Comparison of ENCODE assay signal across 28 cellular contexts in the genomic region with DNA sequence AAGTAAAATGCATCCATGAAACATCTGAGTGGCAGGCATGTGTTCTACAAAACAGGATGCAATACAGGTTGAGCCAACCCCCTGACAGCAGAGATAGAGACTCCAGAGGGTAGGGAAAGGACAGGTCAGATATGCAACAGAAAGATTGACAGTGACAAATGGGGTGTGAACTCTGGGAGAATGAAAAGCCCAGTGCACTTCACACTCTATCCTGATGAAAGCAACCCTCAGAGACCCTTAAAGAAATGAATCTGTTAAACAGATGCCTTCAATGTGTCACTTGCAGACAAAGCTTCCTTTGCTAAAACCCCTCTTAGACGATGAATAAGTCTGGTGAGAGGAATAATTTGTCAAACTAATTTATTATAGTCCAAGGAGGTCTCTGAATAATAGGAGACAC.
"Had no signal": no experiment of that assay in that cellular context is flagged by ENCODE, and none has a peak within 500 bp of the region (broad histone marks: within the 10 kb centered on the region; RNA-seq: fewer than 3 reads in every experiment).

No MANE protein-coding gene starts in this region.

- H3K27ac Mint-ChIP-seq: activated CD4-positive, alpha-beta memory T cell treated with anti-CD3 and anti-CD28 coated beads for 36 hours; activated CD4-positive, alpha-beta T cell treated with anti-CD3 and anti-CD28 coated beads, Interleukin-2, amount 10 ng/mL, durations not matched to agents 24 days and 14 days; activated naive CD4-positive, alpha-beta T cell treated with anti-CD3 and anti-CD28 coated beads for 36 hours; activated naive CD8-positive, alpha-beta T cell treated with anti-CD3 and anti-CD28 coated beads for 36 hours; activated T-helper 1 cell treated with anti-CD3 and anti-CD28 coated beads, Interleukin-12 subunit alpha, Interleukin-12 subunit beta, Interleukin-2, Interleukin-4 antibody, amounts not matched to agents 30 ng/mL and 10 ng/mL and 1 ng/mL, durations not matched to agents 14 hours and 24 hours and 36 hours; immature natural killer cell had no signal

- H3K36me3 Mint-ChIP-seq: activated CD4-positive, alpha-beta memory T cell treated with anti-CD3 and anti-CD28 coated beads for 36 hours; activated naive CD8-positive, alpha-beta T cell treated with anti-CD3 and anti-CD28 coated beads for 36 hours; immature natural killer cell had no signal

- H3K4me3 ChIP-seq: adrenal gland, ascending aorta, esophagus muscularis mucosa, heart left ventricle, spleen, testis, transverse colon had no signal

- H3K4me1 ChIP-seq: adrenal gland, ascending aorta, spleen, transverse colon had no signal

- H3K27me3 Mint-ChIP-seq: activated CD4-positive, alpha-beta memory T cell treated with anti-CD3 and anti-CD28 coated beads for 36 hours; activated CD4-positive, alpha-beta T cell treated with anti-CD3 and anti-CD28 coated beads, Interleukin-2, amount 10 ng/mL, durations not matched to agents 24 days and 14 days; activated naive CD8-positive, alpha-beta T cell treated with anti-CD3 and anti-CD28 coated beads for 36 hours had no signal

- H3K4me1 Mint-ChIP-seq: activated CD4-positive, alpha-beta T cell treated with anti-CD3 and anti-CD28 coated beads, Interleukin-2, amount 10 ng/mL, durations not matched to agents 24 days and 14 days; activated naive CD8-positive, alpha-beta T cell treated with anti-CD3 and anti-CD28 coated beads for 36 hours; immature natural killer cell had no signal

- DNase-seq: activated CD4-positive, alpha-beta memory T cell treated with anti-CD3 and anti-CD28 coated beads for 36 hours; activated CD4-positive, alpha-beta T cell treated with anti-CD3 and anti-CD28 coated beads, Interleukin-2, amount 10 ng/mL, durations not matched to agents 24 days and 14 days; activated CD4-positive, CD25-positive, alpha-beta regulatory T cell treated with anti-CD3 and anti-CD28 coated beads, Interleukin-2, amount 50 U/mL, for 72 hours; activated CD8-positive, alpha-beta memory T cell treated with anti-CD3 and anti-CD28 coated beads, Interleukin-2, amount 50 U/mL, for 4 hours; activated effector memory CD4-positive, alpha-beta T cell treated with anti-CD3 and anti-CD28 coated beads, Interleukin-2, amount 50 U/mL, for 16 hours; activated naive CD4-positive, alpha-beta T cell treated with anti-CD3 and anti-CD28 coated beads for 36 hours; activated naive CD8-positive, alpha-beta T cell treated with anti-CD3 and anti-CD28 coated beads for 36 hours; activated T-cell treated with anti-CD3 and anti-CD28 coated beads, Interleukin-2, amount 50 U/mL, for 1 hour; adrenal gland; caudate nucleus; cortex of kidney; foreskin keratinocyte; heart left ventricle; hypothalamus; immature natural killer cell; kidney; left colon; midbrain; right cardiac atrium; spleen; stimulated activated naive CD4-positive, alpha-beta T cell treated with Interleukin-2 at 50 U/mL for 16 hours; T-helper 2 cell; testis; transverse colon had no signal

- H3K36me3 ChIP-seq: adrenal gland, ascending aorta, esophagus muscularis mucosa, heart left ventricle, spleen, transverse colon had no signal

- H3K9me3 ChIP-seq: adrenal gland, ascending aorta, esophagus muscularis mucosa, heart left ventricle, spleen, testis, transverse colon had no signal

- H3K4me3 Mint-ChIP-seq: activated CD4-positive, alpha-beta memory T cell treated with anti-CD3 and anti-CD28 coated beads for 36 hours; activated CD4-positive, alpha-beta T cell treated with anti-CD3 and anti-CD28 coated beads, Interleukin-2, amount 10 ng/mL, durations not matched to agents 24 days and 14 days; activated naive CD4-positive, alpha-beta T cell treated with anti-CD3 and anti-CD28 coated beads for 36 hours; activated naive CD8-positive, alpha-beta T cell treated with anti-CD3 and anti-CD28 coated beads for 36 hours; activated T-helper 1 cell treated with anti-CD3 and anti-CD28 coated beads, Interleukin-12 subunit alpha, Interleukin-12 subunit beta, Interleukin-2, Interleukin-4 antibody, amounts not matched to agents 30 ng/mL and 10 ng/mL and 1 ng/mL, durations not matched to agents 14 hours and 24 hours and 36 hours; immature natural killer cell; nephron had no signal

- H3K9me3 Mint-ChIP-seq: activated CD4-positive, alpha-beta memory T cell treated with anti-CD3 and anti-CD28 coated beads for 36 hours; activated CD4-positive, alpha-beta T cell treated with anti-CD3 and anti-CD28 coated beads, Interleukin-2, amount 10 ng/mL, durations not matched to agents 24 days and 14 days; activated naive CD4-positive, alpha-beta T cell treated with anti-CD3 and anti-CD28 coated beads for 36 hours; activated naive CD8-positive, alpha-beta T cell treated with anti-CD3 and anti-CD28 coated beads for 36 hours; activated T-helper 1 cell treated with anti-CD3 and anti-CD28 coated beads, Interleukin-12 subunit alpha, Interleukin-12 subunit beta, Interleukin-2, Interleukin-4 antibody, amounts not matched to agents 30 ng/mL and 10 ng/mL and 1 ng/mL, durations not matched to agents 14 hours and 24 hours and 36 hours; nephron had no signal

- H3K27me3 ChIP-seq: adrenal gland, ascending aorta, esophagus muscularis mucosa, foreskin keratinocyte, heart left ventricle, spleen, testis, transverse colon had no signal

- H3K27ac ChIP-seq: adrenal gland, ascending aorta, esophagus muscularis mucosa, foreskin keratinocyte, heart left ventricle, spleen, testis, transverse colon had no signal
